In the genomic region with DNA sequence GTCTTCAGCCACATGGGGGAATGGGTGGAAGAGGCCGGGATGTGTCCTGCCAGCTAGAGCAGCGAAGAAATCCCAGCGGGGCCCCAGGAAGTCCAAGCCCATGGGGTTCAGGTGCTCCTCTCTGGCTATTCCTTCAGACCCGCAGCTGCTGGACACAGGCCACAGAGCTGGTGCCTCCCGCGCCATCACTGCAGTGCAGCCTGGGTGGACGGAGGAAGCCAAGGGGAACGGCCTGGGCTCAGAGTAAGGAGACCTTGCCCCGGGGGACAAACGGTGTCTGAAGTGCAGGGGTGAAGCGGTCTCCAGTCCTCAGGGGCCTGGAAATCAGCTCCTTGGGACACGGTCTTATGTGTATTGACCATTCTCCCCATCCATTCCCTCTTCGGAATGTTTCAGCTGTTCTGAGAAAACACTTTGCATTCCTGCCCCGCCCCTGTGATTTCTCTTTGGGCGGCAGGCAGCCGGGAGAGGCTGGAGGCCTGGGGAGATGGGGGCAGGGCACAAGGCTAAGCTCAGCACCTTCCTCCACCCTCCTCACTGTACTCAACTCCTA, we compare ENCODE assay signal across 10 cellular contexts. TPM values are rescaled to one million over a fixed set of nuclear protein-coding genes. Genes with fewer than 3 reads are reported as not detected.
DNase-seq lines count a peak whose midpoint lies in the region; ATAC-seq, FAIRE-seq and TF ChIP-seq lines count a peak whose summit lies in the region.
"Had no signal": no experiment of that assay in that cellular context is flagged by ENCODE, and none has a peak within 500 bp of the region (broad histone marks: within the 10 kb centered on the region; RNA-seq: fewer than 3 reads in every experiment).

No MANE protein-coding gene starts in this region.

- H3K9me3 Mint-ChIP-seq in activated naive CD8-positive, alpha-beta T cell treated with anti-CD3 and anti-CD28 coated beads for 36 hours, result no peaks in the 10 kb centered on the region

- intact Hi-C loops in breast epithelium (cut with DNase I; ENCODE audit: low total_unique reads), result no loop called here

- in situ Hi-C loops in GM23248 (cut with MboI), result no loop called here

- peaks cover 2% of the 10 kb centered on the region for H3K4me1 Mint-ChIP-seq in activated naive CD8-positive, alpha-beta T cell treated with anti-CD3 and anti-CD28 coated beads for 36 hours

- H3F3A ChIP-seq in GM23248 (ENCODE audit: insufficient read depth), result no peaks in the 10 kb centered on the region

- H3K36me3 ChIP-seq in GM23248 (ENCODE audit: low read depth) (no peaks in the 10 kb centered on the region), breast epithelium (no peaks in the 10 kb centered on the region), skeletal muscle tissue (ENCODE audit: control insufficient read depth in 3 of 3, insufficient read depth in 3 of 3, low read length in 3 of 3) (peaks cover 13 to 17% (median 13%) of the 10 kb centered on the region in 3 donors)

- peaks cover 4% of the 10 kb centered on the region for H3K36me3 Mint-ChIP-seq in activated naive CD8-positive, alpha-beta T cell treated with anti-CD3 and anti-CD28 coated beads for 36 hours

- H3K9me3 ChIP-seq in GM23248 (ENCODE audit: low read depth) (no peaks in the 10 kb centered on the region), breast epithelium (no peaks in the 10 kb centered on the region), skeletal muscle tissue (ENCODE audit: control insufficient read depth in 3 of 3, low read length in 3 of 3) (no peaks in the 10 kb centered on the region)

- H3K27me3 Mint-ChIP-seq in activated naive CD8-positive, alpha-beta T cell treated with anti-CD3 and anti-CD28 coated beads for 36 hours, result no peaks in the 10 kb centered on the region

- H3K9me2 ChIP-seq in GM23248 (ENCODE audit: insufficient read depth), result no peaks in the 10 kb centered on the region

- DNase-seq in GM23248 (peak; percentile 68), breast epithelium (ENCODE audit: low spot score in 2 of 2) (peak; percentile 41 to 72), iris pigment epithelial cell (ENCODE audit: low read depth) (peak; percentile 53), RCC 7860 (ENCODE audit: low spot score) (no peak)
- DNase-seq in activated naive CD8-positive, alpha-beta T cell treated with anti-CD3 and anti-CD28 coated beads for 36 hours, result no peak
- DNase-seq: NCI-H2107 had no signal

- no peak for ATAC-seq in GM18873 (IDR thresholded peaks at IDR 0.05; ENCODE audit: low FRiP score, unreplicated experiment)
- ATAC-seq in activated CD4-positive, CD25-positive, alpha-beta regulatory T cell treated with anti-CD3 and anti-CD28 coated beads, Interleukin-2, amount 50 U/mL, for 24 hours, result no peak

- 6 to 7% methylated on average over 15 to 16 of the region's 16 CpGs for WGBS in GM23248 (ENCODE audit: low coverage in 1 of 2, low lambda C conversion rate in 2 of 2, missing lambda C conversion rate in 2 of 2), 2 experiments

- FAIRE-seq in RCC 7860 (lab: Jason Lieb, UNC), result no peak
- FAIRE-seq: frontal cortex had no signal

- no peak overlapping the region for H3K4me3 ChIP-seq in GM23248
- H3K4me3 ChIP-seq in breast epithelium, result peak overlapping the region in 1 of 3 donors; percentile 38
- peak overlapping the region; percentile 62 to 78 (median 72) for H3K4me3 ChIP-seq in skeletal muscle tissue (ENCODE audit: low read length in 3 of 3)

- peak overlapping the region; percentile 65 for H3K4me2 ChIP-seq in GM23248 (ENCODE audit: unreplicated experiment)

- TF ChIP-seq POLR2A in breast epithelium (IDR thresholded peaks at IDR 0.05), result no peak

- no peak overlapping the region for H3K4me3 Mint-ChIP-seq in activated naive CD8-positive, alpha-beta T cell treated with anti-CD3 and anti-CD28 coated beads for 36 hours

- H3K79me2 ChIP-seq in GM23248 (ENCODE audit: insufficient read depth), result no peaks in the 10 kb centered on the region

- peak overlapping the region; percentile 53 for H2AFZ ChIP-seq in GM23248

- H3K9ac ChIP-seq in GM23248, result no peak overlapping the region
- peak overlapping the region; percentile 74 to 84 (median 78) for H3K9ac ChIP-seq in skeletal muscle tissue (ENCODE audit: low read depth in 1 of 3, low read length in 3 of 3)

- TF ChIP-seq CTCF in breast epithelium (IDR thresholded peaks at IDR 0.05), result no peak

- H3K27ac Mint-ChIP-seq in activated naive CD8-positive, alpha-beta T cell treated with anti-CD3 and anti-CD28 coated beads for 36 hours, result no peak overlapping the region

- H3K27ac ChIP-seq in GM23248 (peak overlapping the region; percentile 19), breast epithelium (peak overlapping the region; percentile 88 to 97), skeletal muscle tissue (ENCODE audit: low read depth, low read length) (peak overlapping the region; percentile 99)

- no peaks in the 10 kb centered on the region for H3K27me3 ChIP-seq in GM23248 (replicated peaks; ENCODE audit: insufficient read depth)
- no peaks in the 10 kb centered on the region for H3K27me3 ChIP-seq in breast epithelium
- no peaks in the 10 kb centered on the region for H3K27me3 ChIP-seq in skeletal muscle tissue (ENCODE audit: control insufficient read depth in 3 of 3, insufficient read depth in 3 of 3, low read length in 3 of 3)

- no peaks in the 10 kb centered on the region for H4K20me1 ChIP-seq in GM23248 (ENCODE audit: insufficient read depth)

- H3K4me1 ChIP-seq in GM23248 (ENCODE audit: insufficient read depth), result peaks cover 28% of the 10 kb centered on the region
- peaks cover 0 to 18% of the 10 kb centered on the region in 2 donors for H3K4me1 ChIP-seq in breast epithelium
- peaks cover 69 to 78% (median 76%) of the 10 kb centered on the region in 3 donors for H3K4me1 ChIP-seq in skeletal muscle tissue (ENCODE audit: control insufficient read depth in 3 of 3, insufficient read depth in 3 of 3, low read length in 3 of 3)

RNA-seq across cellular contexts. Expression of a gene that starts 18.4 kb away (rescaled TPM):
- total RNA-seq in GM23248 (2014; rRNA removed; shearing (Covaris generic)), result 6.6 and 16.1 TPM in 2 replicates
- 5.1 and 6.5 TPM in 2 replicates for polyA plus RNA-seq in GM23248 (2016; fragmentation: Nextera tagmentation; extraction: Ambion mirVana)
- total RNA-seq in breast epithelium, result 10 to 100 TPM; 24.6 to 42.0 (median 30.0) TPM
- total RNA-seq in skeletal muscle tissue, result 43.3 TPM
- total RNA-seq in activated naive CD8-positive, alpha-beta T cell treated with anti-CD3 and anti-CD28 coated beads for 36 hours, result 10 to 100 TPM; 11.0 to 12.2 TPM

RNA-seq across cellular contexts. Expression of a gene that starts 18.7 kb away (rescaled TPM):
- 4.3 and 5.4 TPM in 2 replicates for total RNA-seq in GM23248 (2014; rRNA removed; shearing (Covaris generic))
- 4.4 and 4.9 TPM in 2 replicates for polyA plus RNA-seq in GM23248 (2016; fragmentation: Nextera tagmentation; extraction: Ambion mirVana)
- total RNA-seq in breast epithelium (10 to 100 TPM; 14.6 to 21.1 (median 16.7) TPM), skeletal muscle tissue (3.7 TPM)
- total RNA-seq in activated naive CD8-positive, alpha-beta T cell treated with anti-CD3 and anti-CD28 coated beads for 36 hours, result 10 to 100 TPM in 1 of 2 experiments, 1 to 10 TPM in 1; 9.6 to 13.3 TPM

RNA-seq across cellular contexts. Expression of a gene that starts 25.3 kb away (rescaled TPM):
- not detected in 2 replicates for total RNA-seq in GM23248 (2014; rRNA removed; shearing (Covaris generic))
- polyA plus RNA-seq in GM23248 (2016; fragmentation: Nextera tagmentation; extraction: Ambion mirVana), result 0.43 TPM in 1 of 2 replicates, not detected in the other
- 1 to 10 TPM in 1 of 3 donors, not detected in 2; 1.3 TPM for total RNA-seq in breast epithelium
- total RNA-seq in skeletal muscle tissue, result 6.8 TPM
- total RNA-seq in activated naive CD8-positive, alpha-beta T cell treated with anti-CD3 and anti-CD28 coated beads for 36 hours, result not detected
- total RNA-seq: frontal cortex had no signal

RNA-seq across cellular contexts. Expression of a gene that starts 51.4 kb away (rescaled TPM):
- total RNA-seq in GM23248 (2014; rRNA removed; shearing (Covaris generic)), result 86.8 and 113 TPM in 2 replicates
- polyA plus RNA-seq in GM23248 (2016; fragmentation: Nextera tagmentation; extraction: Ambion mirVana), result 121 TPM in 2 replicates
- total RNA-seq in breast epithelium, result 10 to 100 TPM; 61.9 to 74.7 (median 66.4) TPM
- 15.7 TPM for total RNA-seq in skeletal muscle tissue
- 10 to 100 TPM; 10.2 to 11.0 TPM for total RNA-seq in activated naive CD8-positive, alpha-beta T cell treated with anti-CD3 and anti-CD28 coated beads for 36 hours

Comparison
In these comparisons a context has a peak if more than half of its experiments do, and no peak if none do; other contexts are left out.
1. DNase-seq: peak in GM23248 (single experiment), breast epithelium (2 of 2) and iris pigment epithelial cell (single experiment); none in activated naive CD8-positive, alpha-beta T cell treated with anti-CD3 and anti-CD28 coated beads for 36 hours (single experiment) and RCC 7860 (single experiment).
2. H3K27ac ChIP-seq: peak in every context shown above with its lines; median percentile 99 in skeletal muscle tissue; 92 in breast epithelium; 19 in GM23248.